15 cellular contexts compared by ENCODE assay signal in genomic region chr21:44646366-44647221, GRCh38. TPM values are rescaled to one million over a fixed set of nuclear protein-coding genes. Genes with fewer than 3 reads are reported as not detected.
DNase-seq lines count a peak whose midpoint lies in the region; ATAC-seq and TF ChIP-seq lines count a peak whose summit lies in the region.
"Not testable (repeated sequence)": the region's sequence is repeated elsewhere in the genome, so short reads cannot be mapped to it uniquely, and the experiment has no call there.
"Had no signal": no experiment of that assay in that cellular context is flagged by ENCODE, and none has a peak within 500 bp of the region (broad histone marks: within the 10 kb centered on the region; RNA-seq: fewer than 3 reads in every experiment).

A gene with protein sequence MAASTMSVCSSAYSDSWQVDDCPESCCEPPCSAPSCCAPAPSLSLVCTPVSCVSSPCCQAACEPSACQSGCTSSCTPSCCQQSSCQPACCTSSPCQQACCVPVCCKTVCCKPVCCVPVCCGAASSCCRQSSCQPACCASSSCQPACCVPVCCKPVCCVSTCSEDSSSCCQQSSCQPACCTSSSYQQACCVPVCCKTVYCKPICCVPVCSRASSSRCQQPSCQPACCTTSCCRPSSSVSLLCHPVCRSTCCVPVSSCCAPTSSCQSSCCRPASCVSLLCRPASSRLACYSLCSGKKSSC (plus strand): TSS chr21:44646414. CDS start chr21:44646459, 45 bp downstream.

- H3K27ac ChIP-seq in Peyer's patch, right atrium auricular region, upper lobe of right lung: not testable (repeated sequence)

- TF ChIP-seq POLR2A in Peyer's patch (IDR thresholded peaks at IDR 0.05) = not testable (repeated sequence)

- ATAC-seq in upper lobe of right lung = not testable (repeated sequence)

- not testable (repeated sequence) for H3K4me1 Mint-ChIP-seq in activated naive CD4-positive, alpha-beta T cell treated with anti-CD3 and anti-CD28 coated beads, Interleukin-2, amount 50 U/mL, for 24 hours; neural crest cell

- H3K4me3 Mint-ChIP-seq in activated naive CD4-positive, alpha-beta T cell treated with anti-CD3 and anti-CD28 coated beads, Interleukin-2, amount 50 U/mL, for 24 hours; neural crest cell: not testable (repeated sequence)

- TF ChIP-seq CTCF in Peyer's patch (IDR thresholded peaks at IDR 0.05); right atrium auricular region (IDR thresholded peaks at IDR 0.05); neural crest cell (conservative IDR thresholded peaks at IDR 0.05); upper lobe of right lung (IDR thresholded peaks at IDR 0.05): not testable (repeated sequence)

- not testable (repeated sequence) for H3K4me1 ChIP-seq in Peyer's patch, right atrium auricular region, upper lobe of right lung

- H3K36me3 ChIP-seq in Peyer's patch, right atrium auricular region, upper lobe of right lung: not testable (repeated sequence)

- peak within 1 kb of the TSS; percentile 70 for H3K27ac Mint-ChIP-seq in activated naive CD4-positive, alpha-beta T cell treated with anti-CD3 and anti-CD28 coated beads, Interleukin-2, amount 50 U/mL, for 24 hours
- peak within 1 kb of the TSS; percentile 81 for H3K27ac Mint-ChIP-seq in neural crest cell (ENCODE audit: unreplicated experiment)

- intact Hi-C loops in upper lobe of right lung (cut with DNase I) = not testable (repeated sequence)

- H3K9me3 Mint-ChIP-seq in activated naive CD4-positive, alpha-beta T cell treated with anti-CD3 and anti-CD28 coated beads, Interleukin-2, amount 50 U/mL, for 24 hours = peaks cover 14% of the 10 kb centered on the region
- H3K9me3 Mint-ChIP-seq in neural crest cell = peaks cover 19% of the 10 kb centered on the region

- H3K27me3 Mint-ChIP-seq in activated naive CD4-positive, alpha-beta T cell treated with anti-CD3 and anti-CD28 coated beads, Interleukin-2, amount 50 U/mL, for 24 hours; neural crest cell (ENCODE audit: low read depth): not testable (repeated sequence)

- H3K27me3 ChIP-seq in Peyer's patch, right atrium auricular region, upper lobe of right lung: not testable (repeated sequence)

- H3K9me3 ChIP-seq in Peyer's patch, upper lobe of right lung: not testable (repeated sequence)
- H3K9me3 ChIP-seq in right atrium auricular region = peaks cover 0 to 17% of the 10 kb centered on the region in 2 donors

- DNase-seq in DMS 273 treated with DMSO at 0.1 percent for 48 hours (lab: John Stamatoyannopoulos, UW) (peak; percentile 55), NCI-H1092 treated with DMSO at 0.1 percent for 48 hours (lab: John Stamatoyannopoulos, UW) (peak; percentile 74), NCI-H2227 (lab: John Stamatoyannopoulos, UW; ENCODE audit: unreplicated experiment) (peak; percentile 23), Peyer's patch (peak in 2 of 3 donors; percentile 9 to 31), right atrium auricular region (ENCODE audit: low spot score) (peak; percentile 47), upper lobe of right lung (peak; percentile 48)
- DNase-seq in neural crest cell (ENCODE audit: low read depth, low spot score) = not testable (repeated sequence)

- H3K4me3 ChIP-seq in Peyer's patch, right atrium auricular region, upper lobe of right lung: not testable (repeated sequence)

- H3K36me3 Mint-ChIP-seq in activated naive CD4-positive, alpha-beta T cell treated with anti-CD3 and anti-CD28 coated beads, Interleukin-2, amount 50 U/mL, for 24 hours; neural crest cell (ENCODE audit: low read depth): not testable (repeated sequence)

RNA-seq across cellular contexts. Expression of the gene that starts here (rescaled TPM):
- not detected for total RNA-seq in Peyer's patch
- total RNA-seq in right atrium auricular region = not detected
- not detected in 2 replicates for total RNA-seq in neural crest cell
- total RNA-seq in upper lobe of right lung = not detected
- total RNA-seq: Daoy, GM12878, HT-29, IMR-90, M059J, OCI-LY7, T-cell had no signal

Comparison
In these comparisons a context has a peak if more than half of its experiments do, and no peak if none do; other contexts are left out.
1. Peak in DNase-seq in Peyer's patch; RNA of the gene not detected or under 1 TPM.
2. Peak in DNase-seq in right atrium auricular region; RNA of the gene not detected or under 1 TPM.
3. Peak in DNase-seq in upper lobe of right lung; RNA of the gene not detected or under 1 TPM.